Comparison of ENCODE assay signal across 9 cellular contexts in genomic region chr6:14661188-14661587, GRCh38.
DNase-seq lines count a peak whose midpoint lies in the region; ATAC-seq, FAIRE-seq and TF ChIP-seq lines count a peak whose summit lies in the region.
"Had no signal": no experiment of that assay in that cellular context is flagged by ENCODE, and none has a peak within 500 bp of the region (broad histone marks: within the 10 kb centered on the region; RNA-seq: fewer than 3 reads in every experiment).

No MANE protein-coding gene starts in this region.

- FAIRE-seq in urothelium cell line (lab: Jason Lieb, UNC) = no peak
- FAIRE-seq: endometrium had no signal

- H3K4me3 ChIP-seq in MM.1S (ENCODE audit: low read length) = no peak overlapping the region

- no peaks in the 10 kb centered on the region for H4K20me1 ChIP-seq in MM.1S (ENCODE audit: insufficient read depth, low read length)

- peaks cover 64% of the 10 kb centered on the region for H3K4me1 ChIP-seq in MM.1S (ENCODE audit: low read length)

- peak overlapping the region; percentile 52; the same call in 1 of the 2 replicates for H3K27ac ChIP-seq in MM.1S (ENCODE audit: low read length)

- DNase-seq in MM.1S (peak; percentile 71), inferior parietal cortex (ENCODE audit: extremely low spot score) (no peak), ureter (ENCODE audit: low spot score) (no peak), NCI-H345 (lab: John Stamatoyannopoulos, UW) (no peak), urothelium cell line (ENCODE audit: low spot score) (no peak)
- peak; percentile 18 for DNase-seq in activated gamma-delta T cell treated with anti-CD3 and anti-CD28 coated beads, Interleukin-2, amount 50 U/mL, for 16 hours (ENCODE audit: low read depth)
- peak; percentile 61 for DNase-seq in stimulated activated CD4-positive, alpha-beta T cell treated with anti-CD3 and anti-CD28 coated beads, Interleukin-2, amount 100 ng/mL, for 4 hours (ENCODE audit: low read depth)

- peaks cover 26% of the 10 kb centered on the region for H3F3A ChIP-seq in MM.1S (ENCODE audit: insufficient read depth, low read length)

- no peaks in the 10 kb centered on the region for H3K27me3 ChIP-seq in MM.1S (replicated peaks; ENCODE audit: insufficient read depth, low read length)

- no peaks in the 10 kb centered on the region for H3K9me3 ChIP-seq in MM.1S (replicated peaks; ENCODE audit: insufficient read depth, low read length)

- 0 out of 2 replicates have a peak overlapping the region, but pooled peaks have one; percentile 18 for H2AFZ ChIP-seq in MM.1S (ENCODE audit: low read length)

- TF ChIP-seq CTCF in MM.1S (IDR thresholded peaks at IDR 0.05; ENCODE audit: low read length) = no peak

- 0 out of 2 replicates have a peak overlapping the region, but pooled peaks have one; percentile 5 for H3K9ac ChIP-seq in MM.1S (ENCODE audit: low read length)

- ATAC-seq in GM19351 (IDR thresholded peaks at IDR 0.05; ENCODE audit: unreplicated experiment) = peak; percentile 50

- H3K4me2 ChIP-seq in MM.1S (ENCODE audit: low read depth, low read length) = peak overlapping the region; percentile 48

- no peaks in the 10 kb centered on the region for H3K79me2 ChIP-seq in MM.1S (ENCODE audit: low read length)

- H3K36me3 ChIP-seq in MM.1S (replicated peaks; ENCODE audit: insufficient read depth, low read length) = no peaks in the 10 kb centered on the region

- H3K9me2 ChIP-seq in MM.1S (replicated peaks; ENCODE audit: insufficient read depth, low read length) = no peaks in the 10 kb centered on the region

Comparison
In these comparisons a context has a peak if more than half of its experiments do, and no peak if none do; other contexts are left out.
1. DNase-seq: peak in MM.1S (single experiment), activated gamma-delta T cell treated with anti-CD3 and anti-CD28 coated beads, Interleukin-2, amount 50 U/mL, for 16 hours (single experiment) and stimulated activated CD4-positive, alpha-beta T cell treated with anti-CD3 and anti-CD28 coated beads, Interleukin-2, amount 100 ng/mL, for 4 hours (single experiment); none in inferior parietal cortex (single experiment), ureter (single experiment), NCI-H345 (single experiment) and urothelium cell line (single experiment).